Comparison of ENCODE assay signal across 8 cellular contexts in the genomic region with DNA sequence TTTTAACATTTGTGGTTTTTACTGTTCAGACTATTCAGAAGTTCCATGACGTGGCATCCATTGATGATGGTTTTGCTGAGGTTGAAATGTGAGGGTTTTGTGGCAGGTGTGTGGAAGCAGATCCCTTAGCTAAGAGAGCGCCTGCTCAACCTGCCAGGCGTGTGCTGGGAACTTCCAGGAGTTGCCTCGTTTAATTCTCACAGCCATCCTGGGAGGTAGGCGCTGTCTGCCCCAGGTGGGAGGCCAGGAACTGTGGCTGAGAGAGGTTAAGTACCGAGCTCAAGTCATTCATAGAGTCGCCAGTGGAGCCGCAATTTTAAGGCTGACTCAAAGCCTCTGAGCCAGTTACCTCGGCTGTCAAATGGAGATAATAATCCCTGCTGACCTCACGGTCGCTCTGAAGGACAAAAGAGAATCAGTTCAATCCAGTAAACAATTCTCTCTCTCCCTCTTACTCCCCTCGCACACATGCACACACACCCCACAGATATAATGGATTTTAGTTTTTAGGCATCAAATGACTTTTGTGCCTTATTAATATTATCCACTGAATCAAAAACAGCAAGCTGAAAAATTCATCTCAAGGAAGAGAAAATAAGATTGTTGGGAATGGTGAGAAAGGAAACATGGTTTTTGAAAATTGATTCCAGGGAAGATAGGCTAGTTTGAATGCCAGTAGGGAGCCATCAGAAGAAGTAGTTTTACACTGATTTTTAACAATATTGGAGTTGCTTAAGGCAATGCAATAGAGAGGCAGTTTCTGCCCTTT.
A peak's percentile ranks its signal among the peaks of the same experiment; 100 is the strongest.
DNase-seq lines count a peak whose midpoint lies in the region; ATAC-seq lines count a peak whose summit lies in the region.

No MANE protein-coding gene starts in this region.

- H3K36me3 ChIP-seq in SK-N-MC (ENCODE audit: insufficient read depth, low read length), result no peaks in the 10 kb centered on the region
- peaks cover 0 to 10% of the 10 kb centered on the region in 2 donors for H3K36me3 ChIP-seq in aorta (ENCODE audit: control insufficient read depth in 1 of 2, insufficient read depth in 2 of 2, low read length in 1 of 2)

- peak overlapping the region; percentile 70 for H3K4me3 Mint-ChIP-seq in activated naive CD8-positive, alpha-beta T cell treated with anti-CD3 and anti-CD28 coated beads, Interleukin-2, amount 50 U/mL, for 24 hours

- ATAC-seq in GM21717 (IDR thresholded peaks at IDR 0.05; ENCODE audit: unreplicated experiment), result peak; percentile 35
- peak; percentile 69 for ATAC-seq in activated naive CD8-positive, alpha-beta T cell treated with anti-CD3 and anti-CD28 coated beads, Interleukin-2, amount 50 U/mL, for 24 hours
- ATAC-seq in aorta (ENCODE audit: low FRiP score), result no peak

- H3K4me1 Mint-ChIP-seq in activated naive CD8-positive, alpha-beta T cell treated with anti-CD3 and anti-CD28 coated beads, Interleukin-2, amount 50 U/mL, for 24 hours, result peaks cover 60% of the 10 kb centered on the region

- H3K4me3 ChIP-seq in SK-N-MC (peak overlapping the region; percentile 61), aorta (ENCODE audit: low read length in 2 of 2) (no peak overlapping the region)

- H3K9ac ChIP-seq in SK-N-MC (ENCODE audit: insufficient read length), result peak overlapping the region; percentile 20

- intact Hi-C loops in aorta (cut with DNase I), result no loop called here

- peak overlapping the region; percentile 96 for H3K27ac Mint-ChIP-seq in activated naive CD8-positive, alpha-beta T cell treated with anti-CD3 and anti-CD28 coated beads, Interleukin-2, amount 50 U/mL, for 24 hours

- 75 to 76% methylated on average over 12 of the region's 12 CpGs for WGBS in aorta, 2 donors

- DNase-seq in SK-N-MC (ENCODE audit: low read depth, low spot score), result no peak
- peak; percentile 72 for DNase-seq in activated naive CD8-positive, alpha-beta T cell treated with anti-CD3 and anti-CD28 coated beads, Interleukin-2, amount 50 U/mL, for 24 hours
- peak; percentile 60 for DNase-seq in kidney tubule cell (ENCODE audit: low spot score)
- peak; percentile 43 for DNase-seq in stimulated activated CD8-positive, alpha-beta memory T cell treated with anti-CD3 and anti-CD28 coated beads, Interleukin-12 subunit alpha, Interleukin-12 subunit beta, amount 100 ng/mL, for 4 hours (ENCODE audit: low read depth)
- DNase-seq in cortex of kidney (lab: John Stamatoyannopoulos, UW), result no peak
- DNase-seq in aorta, result no peak
- DNase-seq in NAMALWA (ENCODE audit: low spot score), result no peak

- H3K27me3 ChIP-seq in aorta (ENCODE audit: control insufficient read depth in 1 of 2, insufficient read depth in 2 of 2, low read length in 1 of 2), result no peaks in the 10 kb centered on the region

- no peaks in the 10 kb centered on the region for H3K9me3 ChIP-seq in SK-N-MC (ENCODE audit: low read depth, low read length)
- no peaks in the 10 kb centered on the region for H3K9me3 ChIP-seq in aorta (ENCODE audit: control insufficient read depth, low read length)

- H3K27ac ChIP-seq in SK-N-MC (peak overlapping the region; percentile 93), aorta (ENCODE audit: low read depth in 1 of 2, low read length in 2 of 2) (peak overlapping the region in 1 of 2 donors; percentile 73)

- no peaks in the 10 kb centered on the region for H3K9me3 Mint-ChIP-seq in activated naive CD8-positive, alpha-beta T cell treated with anti-CD3 and anti-CD28 coated beads, Interleukin-2, amount 50 U/mL, for 24 hours

- H3K27me3 Mint-ChIP-seq in activated naive CD8-positive, alpha-beta T cell treated with anti-CD3 and anti-CD28 coated beads, Interleukin-2, amount 50 U/mL, for 24 hours, result peaks cover 1% of the 10 kb centered on the region

- peaks cover 36% of the 10 kb centered on the region for H3K36me3 Mint-ChIP-seq in activated naive CD8-positive, alpha-beta T cell treated with anti-CD3 and anti-CD28 coated beads, Interleukin-2, amount 50 U/mL, for 24 hours (ENCODE audit: low read depth)

- H3K4me1 ChIP-seq in aorta (ENCODE audit: control insufficient read depth in 1 of 2, insufficient read depth in 2 of 2, low read length in 2 of 2), result no peaks in the 10 kb centered on the region

Comparison
In these comparisons a context has a peak if more than half of its experiments do, and no peak if none do; other contexts are left out.
1. DNase-seq: peak in activated naive CD8-positive, alpha-beta T cell treated with anti-CD3 and anti-CD28 coated beads, Interleukin-2, amount 50 U/mL, for 24 hours (single experiment), kidney tubule cell (single experiment) and stimulated activated CD8-positive, alpha-beta memory T cell treated with anti-CD3 and anti-CD28 coated beads, Interleukin-12 subunit alpha, Interleukin-12 subunit beta, amount 100 ng/mL, for 4 hours (single experiment); none in SK-N-MC (single experiment), cortex of kidney (single experiment), aorta (0 of 2) and NAMALWA (single experiment).